In the genomic region with DNA sequence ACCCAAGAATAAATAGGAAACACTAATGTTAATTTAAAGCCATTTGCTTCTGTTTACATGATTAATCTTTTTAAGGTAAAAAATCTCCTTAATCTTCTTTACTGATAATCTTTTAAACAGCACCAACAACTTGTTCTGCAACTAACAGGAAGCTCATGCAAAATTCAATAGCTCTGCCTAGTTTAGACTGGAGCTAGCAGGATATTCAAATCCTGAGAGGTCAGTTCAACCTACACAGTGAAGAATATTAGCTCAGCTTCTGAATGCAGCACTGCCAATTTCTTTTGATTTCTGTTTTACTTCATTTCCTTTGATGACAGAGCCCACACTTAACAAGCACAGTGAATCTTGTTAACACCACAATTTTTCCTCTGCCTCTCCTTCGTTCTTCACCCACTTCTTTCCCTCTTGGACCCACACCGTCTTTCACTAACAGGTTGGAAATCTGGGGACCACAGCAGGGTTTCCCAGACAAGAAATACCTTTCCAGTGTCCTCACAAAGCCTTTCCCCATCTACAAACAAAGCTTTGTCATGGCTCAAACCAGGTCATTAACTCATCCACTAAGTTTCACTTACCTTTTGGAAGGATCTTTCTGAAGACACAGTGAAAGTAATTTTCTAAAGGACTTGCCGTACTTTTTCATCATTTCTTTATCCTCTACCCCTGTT, we compare ENCODE assay signal across 12 cellular contexts.
A peak's percentile ranks its signal among the peaks of the same experiment; 100 is the strongest.
DNase-seq lines count a peak whose midpoint lies in the region; ATAC-seq and TF ChIP-seq lines count a peak whose summit lies in the region.
"Had no signal": no experiment of that assay in that cellular context is flagged by ENCODE, and none has a peak within 500 bp of the region (broad histone marks: within the 10 kb centered on the region; RNA-seq: fewer than 3 reads in every experiment).

No MANE protein-coding gene starts in this region.

- intact Hi-C loops in left ventricle myocardium inferior (cut with micrococcal nuclease) = no loop called here
- intact Hi-C loops in psoas muscle (cut with DNase I) = no loop called here

- H3K36me3 Mint-ChIP-seq in activated CD8-positive, alpha-beta memory T cell treated with anti-CD3 and anti-CD28 coated beads, Interleukin-2, amount 10 ng/mL, durations not matched to agents 7 days and 5 days = peaks cover 14% of the 10 kb centered on the region

- H3K27ac ChIP-seq in left ventricle myocardium inferior (replicated peaks) = peak overlapping the region; percentile 70
- H3K27ac ChIP-seq in psoas muscle = peak overlapping the region; percentile 36
- H3K27ac ChIP-seq: esophagus muscularis mucosa had no signal

- H3K4me3 ChIP-seq in left ventricle myocardium inferior (no peak overlapping the region), psoas muscle (no peak overlapping the region)
- H3K4me3 ChIP-seq: esophagus muscularis mucosa had no signal

- H3K36me3 ChIP-seq in left ventricle myocardium inferior (no peaks in the 10 kb centered on the region), psoas muscle (ENCODE audit: insufficient read depth in 1 of 2, low read depth in 1 of 2) (no peaks in the 10 kb centered on the region)

- H3K9me3 ChIP-seq in left ventricle myocardium inferior (replicated peaks) (no peaks in the 10 kb centered on the region), psoas muscle (no peaks in the 10 kb centered on the region)
- H3K9me3 ChIP-seq: esophagus muscularis mucosa had no signal

- H3K4me1 Mint-ChIP-seq in activated CD8-positive, alpha-beta memory T cell treated with anti-CD3 and anti-CD28 coated beads, Interleukin-2, amount 10 ng/mL, durations not matched to agents 7 days and 5 days = peaks cover 9% of the 10 kb centered on the region

- H3K27me3 Mint-ChIP-seq in activated CD8-positive, alpha-beta memory T cell treated with anti-CD3 and anti-CD28 coated beads, Interleukin-2, amount 10 ng/mL, durations not matched to agents 7 days and 5 days = no peaks in the 10 kb centered on the region
- H3K27me3 Mint-ChIP-seq: activated naive CD8-positive, alpha-beta T cell treated with anti-CD3 and anti-CD28 coated beads, Interleukin-2, amount 10 ng/mL, durations not matched to agents 7 days and 5 days had no signal

- H3K4me1 ChIP-seq in left ventricle myocardium inferior (peaks cover 46% of the 10 kb centered on the region), psoas muscle (no peaks in the 10 kb centered on the region)

- DNase-seq in activated CD8-positive, alpha-beta memory T cell treated with anti-CD3 and anti-CD28 coated beads, Interleukin-2, amount 10 ng/mL, durations not matched to agents 7 days and 5 days = no peak
- no peak for DNase-seq in activated CD8-positive, alpha-beta memory T cell treated with anti-CD3 and anti-CD28 coated beads, Interleukin-2, amount 50 U/mL, for 4 hours
- peak; percentile 76 to 81 for DNase-seq in NCI-H526 (lab: John Stamatoyannopoulos, UW)
- no peak for DNase-seq in left ventricle myocardium inferior
- no peak for DNase-seq in psoas muscle
- no peak for DNase-seq in NCI-H226
- DNase-seq: activated naive CD8-positive, alpha-beta T cell treated with anti-CD3 and anti-CD28 coated beads, Interleukin-2, amount 10 ng/mL, durations not matched to agents 7 days and 5 days; mammary epithelial cell; T1000 had no signal

- no peak overlapping the region for H3K4me3 Mint-ChIP-seq in activated CD8-positive, alpha-beta memory T cell treated with anti-CD3 and anti-CD28 coated beads, Interleukin-2, amount 10 ng/mL, durations not matched to agents 7 days and 5 days
- H3K4me3 Mint-ChIP-seq: activated naive CD8-positive, alpha-beta T cell treated with anti-CD3 and anti-CD28 coated beads, Interleukin-2, amount 10 ng/mL, durations not matched to agents 7 days and 5 days had no signal

- no peak for ATAC-seq in activated CD8-positive, alpha-beta memory T cell treated with anti-CD3 and anti-CD28 coated beads, Interleukin-2, amount 10 ng/mL, durations not matched to agents 7 days and 5 days
- no peak for ATAC-seq in psoas muscle
- no peak for ATAC-seq in GM18517 (IDR thresholded peaks at IDR 0.05; ENCODE audit: unreplicated experiment)
- ATAC-seq in GM21619 (IDR thresholded peaks at IDR 0.05; ENCODE audit: unreplicated experiment) = no peak

- 87 to 92% (median 90%) methylated on average over 3 of the region's 3 CpGs for WGBS in psoas muscle, 3 donors

- CTCF ChIA-PET in activated CD8-positive, alpha-beta memory T cell treated with anti-CD3 and anti-CD28 coated beads, Interleukin-2, amount 10 ng/mL, durations not matched to agents 7 days and 5 days (lab: Charles Lee) = interaction anchor here (1.1 to 2.4 kb wide), 2 partner anchors 11 to 18 kb away, joined by 3 to 11 read pairs; no protein-coding TSS in a partner anchor

- H3K9me3 Mint-ChIP-seq in activated CD8-positive, alpha-beta memory T cell treated with anti-CD3 and anti-CD28 coated beads, Interleukin-2, amount 10 ng/mL, durations not matched to agents 7 days and 5 days (ENCODE audit: low read depth) = no peaks in the 10 kb centered on the region
- H3K9me3 Mint-ChIP-seq: activated naive CD8-positive, alpha-beta T cell treated with anti-CD3 and anti-CD28 coated beads, Interleukin-2, amount 10 ng/mL, durations not matched to agents 7 days and 5 days had no signal

- no peaks in the 10 kb centered on the region for H3K27me3 ChIP-seq in left ventricle myocardium inferior (ENCODE audit: low read depth)
- no peaks in the 10 kb centered on the region for H3K27me3 ChIP-seq in psoas muscle (ENCODE audit: insufficient read depth in 3 of 3, low read length in 2 of 3)
- H3K27me3 ChIP-seq: esophagus muscularis mucosa had no signal

- peak overlapping the region; percentile 28 for H3K27ac Mint-ChIP-seq in activated CD8-positive, alpha-beta memory T cell treated with anti-CD3 and anti-CD28 coated beads, Interleukin-2, amount 10 ng/mL, durations not matched to agents 7 days and 5 days
- H3K27ac Mint-ChIP-seq: activated naive CD8-positive, alpha-beta T cell treated with anti-CD3 and anti-CD28 coated beads, Interleukin-2, amount 10 ng/mL, durations not matched to agents 7 days and 5 days had no signal

- TF ChIP-seq CTCF in left ventricle myocardium inferior (IDR thresholded peaks at IDR 0.05; ENCODE audit: borderline replicate concordance) (no peak), psoas muscle (IDR thresholded peaks at IDR 0.05) (no peak)

Comparison
In these comparisons a context has a peak if more than half of its experiments do, and no peak if none do; other contexts are left out.
1. DNase-seq: peak in NCI-H526 (2 of 2); none in activated CD8-positive, alpha-beta memory T cell treated with anti-CD3 and anti-CD28 coated beads, Interleukin-2, amount 10 ng/mL, durations not matched to agents 7 days and 5 days (single experiment), activated CD8-positive, alpha-beta memory T cell treated with anti-CD3 and anti-CD28 coated beads, Interleukin-2, amount 50 U/mL, for 4 hours (single experiment), left ventricle myocardium inferior (single experiment), psoas muscle (0 of 2) and NCI-H226 (single experiment).